1 cellular context compared by ENCODE assay signal in genomic region chr10:121510201-121510771, GRCh38.
TF ChIP-seq lines count a peak whose summit lies in the region.

No MANE protein-coding gene starts in this region.

TF ChIP-seq in H1, 55 proteins besides CTCF, POLR2A, EP300 and RAD21 (continued from another document):
- TF ChIP-seq JUND (IDR thresholded peaks at IDR 0.05; ENCODE audit: low read length) (no peak), SIX5 (IDR thresholded peaks at IDR 0.05; ENCODE audit: low read depth, low read length) (no peak), TAF1 (IDR thresholded peaks at IDR 0.05; ENCODE audit: low read depth, low read length) (no peak), CHD2 (IDR thresholded peaks at IDR 0.05; ENCODE audit: low read length) (no peak), FOSL1 (IDR thresholded peaks at IDR 0.05; ENCODE audit: insufficient read depth, low read depth, low read length) (no peak), SIRT6 (IDR thresholded peaks at IDR 0.05; ENCODE audit: low read length) (no peak), POLR2AphosphoS5 (IDR thresholded peaks at IDR 0.05; ENCODE audit: low read depth, low read length) (no peak), CTBP2 (IDR thresholded peaks at IDR 0.05; ENCODE audit: borderline replicate concordance, insufficient read depth, insufficient read length, low read length) (no peak), NANOG (IDR thresholded peaks at IDR 0.05; ENCODE audit: insufficient read depth, low read depth, low read length, poor library complexity, severe bottlenecking) (no peak), GTF2F1 (IDR thresholded peaks at IDR 0.05; ENCODE audit: borderline replicate concordance, low read depth, low read length) (no peak), JUN (IDR thresholded peaks at IDR 0.05; ENCODE audit: low read depth, low read length) (no peak), RFX5 (IDR thresholded peaks at IDR 0.05; ENCODE audit: borderline replicate concordance, low read depth, low read length) (no peak), ATF2 (IDR thresholded peaks at IDR 0.05; ENCODE audit: low read length) (no peak), SIN3A (conservative IDR thresholded peaks at IDR 0.05 in 1 of 2, IDR thresholded peaks at IDR 0.05 in 1 of 2; ENCODE audit: low read depth in 1 of 2, low read length in 2 of 2) (no peak), TCF12 (IDR thresholded peaks at IDR 0.05; ENCODE audit: low read depth, low read length) (no peak), CHD7 (IDR thresholded peaks at IDR 0.05; ENCODE audit: insufficient replicate concordance, low read length) (no peak), RNF2 (IDR thresholded peaks at IDR 0.05; ENCODE audit: borderline replicate concordance, low read depth, low read length, missing control alignments, poor library complexity, severe bottlenecking) (no peak), ZNF274 (IDR thresholded peaks at IDR 0.05; ENCODE audit: borderline replicate concordance, extremely low read depth, low read length) (no peak), CBX8 (IDR thresholded peaks at IDR 0.05; ENCODE audit: borderline replicate concordance, low read depth, low read length) (no peak)
